In the genomic region with DNA sequence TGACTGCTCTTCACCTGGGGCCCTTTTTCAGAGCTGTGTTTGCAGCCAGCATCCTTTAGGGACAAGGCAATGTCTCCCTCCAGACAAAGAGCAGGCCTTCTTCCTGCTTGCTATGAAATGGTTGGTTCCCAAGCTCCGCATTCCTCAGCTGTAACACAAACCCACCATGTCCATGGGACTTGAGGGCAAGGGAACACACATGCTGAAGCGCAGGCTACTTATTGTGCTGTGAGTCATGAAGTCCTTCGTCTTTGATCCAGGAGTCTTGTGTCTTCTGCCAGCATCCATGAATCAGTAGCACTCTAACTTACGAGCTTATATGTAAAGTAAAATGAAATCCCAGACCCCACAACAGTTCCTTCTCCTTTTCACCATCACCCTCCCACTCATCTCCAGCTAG, we compare ENCODE assay signal across 28 cellular contexts. TPM values are rescaled to one million over a fixed set of nuclear protein-coding genes. Genes with fewer than 3 reads are reported as not detected.
DNase-seq lines count a peak whose midpoint lies in the region; ATAC-seq and TF ChIP-seq lines count a peak whose summit lies in the region.
"Had no signal": no experiment of that assay in that cellular context is flagged by ENCODE, and none has a peak within 500 bp of the region (broad histone marks: within the 10 kb centered on the region; RNA-seq: fewer than 3 reads in every experiment).

No MANE protein-coding gene starts in this region.

- 0 out of 22 replicates have a peak, but pooled peaks cover 0 to 1% (median 0%) of the 10 kb centered on the region in 11 experiments for H3K27me3 ChIP-seq in BLaER1 treated with 17β-estradiol and CSF1 and Interleukin-3, amounts not matched to agents 10 nM and 100 nM
- peaks cover 2% of the 10 kb centered on the region; the same call in 1 of the 2 replicates for H3K27me3 ChIP-seq in IMR-90 (ENCODE audit: control insufficient read depth, insufficient read depth, low read length)
- H3K27me3 ChIP-seq in CD4-positive, alpha-beta memory T cell (ENCODE audit: insufficient read depth, low read length): no peaks in the 10 kb centered on the region
- H3K27me3 ChIP-seq: breast epithelium, tibial nerve had no signal

- H3K36me3 ChIP-seq in BLaER1 treated with 17β-estradiol and CSF1 and Interleukin-3, amounts not matched to agents 10 nM and 100 nM: no peaks in the 10 kb centered on the region
- H3K36me3 ChIP-seq in IMR-90 (ENCODE audit: control insufficient read depth, insufficient read depth, low read length) (no peaks in the 10 kb centered on the region), mucosa of descending colon (ENCODE audit: low read depth) (no peaks in the 10 kb centered on the region)
- H3K36me3 ChIP-seq in CD4-positive, alpha-beta memory T cell (ENCODE audit: insufficient read depth, low read length): no peaks in the 10 kb centered on the region
- H3K36me3 ChIP-seq: breast epithelium, neutrophil, tibial nerve had no signal

- no peak overlapping the region for H3K23ac ChIP-seq in IMR-90 (ENCODE audit: low read depth, low read length)

- dilution Hi-C loops in IMR-90 (cut with HindIII; ENCODE audit: low sequenced_read_pairs, unreplicated experiment): no loop called here

- H4K91ac ChIP-seq in IMR-90 (ENCODE audit: insufficient read depth, low read depth, low read length): no peak overlapping the region

- H3K9me1 ChIP-seq in IMR-90 (ENCODE audit: insufficient read depth, low read length): no peaks in the 10 kb centered on the region

- H2BK120ac ChIP-seq in IMR-90 (ENCODE audit: low read depth, low read length): no peak overlapping the region

- TF ChIP-seq CTCF in IMR-90 (conservative IDR thresholded peaks at IDR 0.05; ENCODE audit: low read depth, low read length): no peak
- no peak for TF ChIP-seq CTCF in choroid plexus epithelial cell (conservative IDR thresholded peaks at IDR 0.05; ENCODE audit: low read depth, low read length)
- TF ChIP-seq CTCF in mucosa of descending colon (IDR thresholded peaks at IDR 0.05): no peak

- H3K36me3 Mint-ChIP-seq in CD4-positive, alpha-beta memory T cell: no peaks in the 10 kb centered on the region
- H3K36me3 Mint-ChIP-seq: activated naive CD4-positive, alpha-beta T cell treated with anti-CD3 and anti-CD28 coated beads, Interleukin-2, amount 50 U/mL, for 24 hours had no signal

- no peak overlapping the region for H2BK5ac ChIP-seq in IMR-90 (ENCODE audit: low read depth, low read length, poor library complexity, severe bottlenecking)

- H3K9me3 Mint-ChIP-seq in CD4-positive, alpha-beta memory T cell: no peaks in the 10 kb centered on the region
- H3K9me3 Mint-ChIP-seq: activated B cell treated with CpG ODN at 0.5 μM for 24 hours; activated naive CD4-positive, alpha-beta T cell treated with anti-CD3 and anti-CD28 coated beads, Interleukin-2, amount 50 U/mL, for 24 hours; H9; stimulated activated naive CD8-positive, alpha-beta T cell treated with anti-CD3 and anti-CD28 coated beads, Interleukin-15, Interleukin-2, amounts not matched to agents 100 ng/mL and 50 ng/mL, for 24 hours; T-helper 2 cell treated with Interferon-gamma antibody and Interleukin-4, amounts not matched to agents 5 μg/mL and 100 μg/mL, for 36 hours had no signal

- H3K18ac ChIP-seq in IMR-90 (ENCODE audit: low read depth, low read length): no peak overlapping the region

- peak overlapping the region in 9 of 11 experiments; percentile 24 to 74 (median 58); a peak in 16 of 22 replicates for H3K4me2 ChIP-seq in BLaER1 treated with 17β-estradiol and CSF1 and Interleukin-3, amounts not matched to agents 10 nM and 100 nM
- no peak overlapping the region for H3K4me2 ChIP-seq in IMR-90 (ENCODE audit: low read depth, low read length)

- peaks cover 3 to 7% (median 6%) of the 10 kb centered on the region in 4 donors for H3K4me1 Mint-ChIP-seq in CD4-positive, alpha-beta memory T cell

- intact Hi-C loops in IMR-90 (cut with micrococcal nuclease): no loop called here
- intact Hi-C loops in CD4-positive, alpha-beta memory T cell (cut with micrococcal nuclease): no loop called here
- intact Hi-C loops in mucosa of descending colon (cut with DNase I, micrococcal nuclease): no loop called here

- H4K5ac ChIP-seq in IMR-90 (ENCODE audit: low read depth, low read length): no peak overlapping the region

- POLR2A ChIA-PET in IMR-90 (lab: Charles Lee; ENCODE audit: unreplicated experiment): no interaction called here
- POLR2A ChIA-PET in CD4-positive, alpha-beta memory T cell (lab: Charles Lee; ENCODE audit: partially characterized antibody): no interaction called here

- TF ChIP-seq RAD21 in IMR-90 (IDR thresholded peaks at IDR 0.05; ENCODE audit: low read length): no peak

- no peak for ATAC-seq in IMR-90 (ENCODE audit: low read depth)
- ATAC-seq in mucosa of descending colon: no peak
- ATAC-seq: left ventricle myocardium superior, PC-3 had no signal

- no peaks in the 10 kb centered on the region for H3K9me3 ChIP-seq in BLaER1 treated with 17β-estradiol and CSF1 and Interleukin-3, amounts not matched to agents 10 nM and 100 nM (replicated peaks in 1 of 11)
- H3K9me3 ChIP-seq in IMR-90 (ENCODE audit: control insufficient read depth, insufficient read depth, low read length): no peaks in the 10 kb centered on the region
- no peaks in the 10 kb centered on the region for H3K9me3 ChIP-seq in CD4-positive, alpha-beta memory T cell (ENCODE audit: control insufficient read depth in 1 of 2, low read length in 2 of 2)
- H3K9me3 ChIP-seq in mucosa of descending colon: no peaks in the 10 kb centered on the region
- H3K9me3 ChIP-seq: breast epithelium, neutrophil, tibial nerve had no signal

- H2AK9ac ChIP-seq in IMR-90 (replicated peaks; ENCODE audit: low read depth, low read length, poor library complexity): no peak overlapping the region

- H3K14ac ChIP-seq in IMR-90 (replicated peaks; ENCODE audit: low read depth, low read length): no peak overlapping the region

- no peak overlapping the region for H3K56ac ChIP-seq in IMR-90 (ENCODE audit: extremely low read depth, insufficient read depth, low read length)

- BruUV-seq in IMR-90 (replicated peaks; lab: Mats Ljungman, UMichigan): no TSS peak

- no peak overlapping the region for H3K4me3 Mint-ChIP-seq in CD4-positive, alpha-beta memory T cell
- H3K4me3 Mint-ChIP-seq: activated B cell treated with CpG ODN at 0.5 μM for 24 hours; activated naive CD4-positive, alpha-beta T cell treated with anti-CD3 and anti-CD28 coated beads, Interleukin-2, amount 50 U/mL, for 24 hours; H9; stimulated activated naive CD8-positive, alpha-beta T cell treated with anti-CD3 and anti-CD28 coated beads, Interleukin-15, Interleukin-2, amounts not matched to agents 100 ng/mL and 50 ng/mL, for 24 hours; T-helper 2 cell treated with Interferon-gamma antibody and Interleukin-4, amounts not matched to agents 5 μg/mL and 100 μg/mL, for 36 hours had no signal

- in situ Hi-C loops in IMR-90 (cut with MboI; ENCODE audit: low sequenced_read_pairs): no loop called here

- H3K9ac ChIP-seq in BLaER1 treated with 17β-estradiol and CSF1 and Interleukin-3, amounts not matched to agents 10 nM and 100 nM: no peak overlapping the region
- H3K9ac ChIP-seq in IMR-90 (ENCODE audit: low read depth, low read length): no peak overlapping the region

- H4K20me1 ChIP-seq in BLaER1 treated with 17β-estradiol and CSF1 and Interleukin-3, amounts not matched to agents 10 nM and 100 nM: no peaks in the 10 kb centered on the region; a peak in 3 of 22 replicates
- no peaks in the 10 kb centered on the region for H4K20me1 ChIP-seq in IMR-90 (ENCODE audit: insufficient read depth, low read length)

- no peak overlapping the region for H3K4ac ChIP-seq in IMR-90 (ENCODE audit: low read depth, low read length)

- no peak overlapping the region for H3K27ac ChIP-seq in BLaER1 treated with 17β-estradiol and CSF1 and Interleukin-3, amounts not matched to agents 10 nM and 100 nM
- no peak overlapping the region for H3K27ac ChIP-seq in IMR-90 (ENCODE audit: insufficient read depth, low read length)
- no peak overlapping the region for H3K27ac ChIP-seq in CD4-positive, alpha-beta memory T cell (ENCODE audit: low read depth, low read length)
- H3K27ac ChIP-seq: breast epithelium, epithelial cell of prostate, neutrophil, tibial nerve had no signal

- no peak overlapping the region for H2BK20ac ChIP-seq in IMR-90 (ENCODE audit: low read depth, low read length)

- H3K4me3 ChIP-seq in BLaER1 treated with 17β-estradiol and CSF1 and Interleukin-3, amounts not matched to agents 10 nM and 100 nM: no peak overlapping the region
- H3K4me3 ChIP-seq in IMR-90 (ENCODE audit: insufficient read depth, low read depth, low read length): no peak overlapping the region
- no peak overlapping the region for H3K4me3 ChIP-seq in choroid plexus epithelial cell (ENCODE audit: low read depth, low read length)
- no peak overlapping the region for H3K4me3 ChIP-seq in CD4-positive, alpha-beta memory T cell (ENCODE audit: low read length in 2 of 2)
- no peak overlapping the region for H3K4me3 ChIP-seq in mucosa of descending colon
- H3K4me3 ChIP-seq: breast epithelium, tibial nerve had no signal

- H3K4me1 ChIP-seq in BLaER1 treated with 17β-estradiol and CSF1 and Interleukin-3, amounts not matched to agents 10 nM and 100 nM: peaks cover 6 to 64% (median 46%) of the 10 kb centered on the region in 10 experiments
- H3K4me1 ChIP-seq in IMR-90 (ENCODE audit: control insufficient read depth, insufficient read depth, low read length) (no peaks in the 10 kb centered on the region), mucosa of descending colon (ENCODE audit: low read depth) (no peaks in the 10 kb centered on the region)
- no peaks in the 10 kb centered on the region for H3K4me1 ChIP-seq in CD4-positive, alpha-beta memory T cell (ENCODE audit: insufficient read depth, low read length)
- H3K4me1 ChIP-seq: breast epithelium had no signal

- no peak overlapping the region for H2AK5ac ChIP-seq in IMR-90 (ENCODE audit: low read depth, low read length)

- H2AFZ ChIP-seq in IMR-90 (replicated peaks; ENCODE audit: low read length, poor library complexity): no peak overlapping the region

- H3K79me1 ChIP-seq in IMR-90 (ENCODE audit: low read depth in 1 of 2, low read length in 2 of 2): no peaks in the 10 kb centered on the region

- WGBS in IMR-90 (ENCODE audit: extremely low coverage in 2 of 2, insufficient read length in 1 of 2), 2 experiments: no CpG with 5 or more reads among the region's 4 CpGs

- peaks cover 1 to 2% of the 10 kb centered on the region in 2 donors for H3K27me3 Mint-ChIP-seq in CD4-positive, alpha-beta memory T cell
- H3K27me3 Mint-ChIP-seq: activated naive CD4-positive, alpha-beta T cell treated with anti-CD3 and anti-CD28 coated beads, Interleukin-2, amount 50 U/mL, for 24 hours; stimulated activated naive CD8-positive, alpha-beta T cell treated with anti-CD3 and anti-CD28 coated beads, Interleukin-15, Interleukin-2, amounts not matched to agents 100 ng/mL and 50 ng/mL, for 24 hours had no signal

- TF ChIP-seq POLR2A in IMR-90 (IDR thresholded peaks at IDR 0.05; ENCODE audit: low read depth, low read length): no peak

- no peak overlapping the region for H4K8ac ChIP-seq in IMR-90 (ENCODE audit: low read depth in 2 of 2, low read length in 2 of 2)

- H3K27ac Mint-ChIP-seq in CD4-positive, alpha-beta memory T cell: no peak overlapping the region
- H3K27ac Mint-ChIP-seq: activated B cell treated with CpG ODN at 0.5 μM for 24 hours; activated naive CD4-positive, alpha-beta T cell treated with anti-CD3 and anti-CD28 coated beads, Interleukin-2, amount 50 U/mL, for 24 hours; H9; stimulated activated naive CD8-positive, alpha-beta T cell treated with anti-CD3 and anti-CD28 coated beads, Interleukin-15, Interleukin-2, amounts not matched to agents 100 ng/mL and 50 ng/mL, for 24 hours; T-helper 2 cell treated with Interferon-gamma antibody and Interleukin-4, amounts not matched to agents 5 μg/mL and 100 μg/mL, for 36 hours had no signal

- CTCF ChIA-PET in IMR-90 (lab: Yijun Ruan, JAX): interaction anchor here (0.9 to 2.0 kb wide), 2 partner anchors 11 to 516 kb away, joined by 3 to 4 read pairs; no protein-coding TSS in a partner anchor
- CTCF ChIA-PET in CD4-positive, alpha-beta memory T cell (lab: Charles Lee; ENCODE audit: partially characterized antibody): interaction anchor here (1.0 to 3.0 kb wide), 4 partner anchors 8 to 575 kb away, joined by 3 to 14 read pairs (median 4); no protein-coding TSS in a partner anchor

- DNase-seq in IMR-90 (peak; percentile 41), choroid plexus epithelial cell (ENCODE audit: low read depth) (peak; percentile 70), non-pigmented ciliary epithelial cell (ENCODE audit: low read depth) (peak; percentile 79), AML-193 (lab: John Stamatoyannopoulos, UW) (no peak), RPMI8226 (no peak), mucosa of descending colon (no peak)
- no peak for DNase-seq in CD4-positive, alpha-beta memory T cell
- DNase-seq: activated B cell treated with CpG ODN at 0.5 μM for 24 hours; activated T-cell treated with anti-CD3 and anti-CD28 coated beads, Interleukin-2, amount 50 U/mL, for 48 hours; dermis blood vessel endothelial cell; GDM1; glutamatergic neuron; H9; left ventricle myocardium superior; NCI-H1694 treated with DMSO at 0.1 percent for 48 hours; NCI-H748 treated with DMSO at 0.1 percent for 48 hours; PC-3; stimulated activated CD4-positive, alpha-beta T cell treated with anti-CD3 and anti-CD28 coated beads, Interleukin-1b, Interleukin-23, amount 100 ng/mL, for 48 hours had no signal

- H2BK15ac ChIP-seq in IMR-90 (ENCODE audit: low read depth, low read length): no peak overlapping the region

RNA-seq across cellular contexts. Expression of a gene that starts 59.0 kb away (rescaled TPM):
- total RNA-seq in IMR-90 (2012; rRNA removed): not detected in 2 replicates
- not detected in 2 replicates for polyA plus RNA-seq in IMR-90 (2012; rRNA removed)
- polyA plus RNA-seq in IMR-90 (2012; cell fraction: cytosol; rRNA removed): not detected in 2 replicates
- polyA plus RNA-seq in IMR-90 (2012; cell fraction: nucleus; rRNA removed; ENCODE audit: low replicate concordance): not detected in 2 replicates
- total RNA-seq in CD4-positive, alpha-beta memory T cell: not detected
- not detected for polyA plus RNA-seq in CD4-positive, alpha-beta memory T cell
- total RNA-seq in mucosa of descending colon: not detected
- total RNA-seq: activated B cell treated with CpG ODN at 0.5 μM for 24 hours, breast epithelium, dermis blood vessel endothelial cell, H9, left ventricle myocardium superior, mononuclear cell, PC-3, SK-MEL-5, tibial nerve had no signal

Comparison
In these comparisons a context has a peak if more than half of its experiments do, and no peak if none do; other contexts are left out.
1. DNase-seq: peak in IMR-90 (single experiment), choroid plexus epithelial cell (single experiment) and non-pigmented ciliary epithelial cell (single experiment); none in AML-193 (0 of 2), CD4-positive, alpha-beta memory T cell (0 of 5), RPMI8226 (single experiment) and mucosa of descending colon (0 of 3).